2 cellular contexts compared by ENCODE assay signal in genomic region chr6:98203170-98203806, GRCh38.
TF ChIP-seq lines count a peak whose summit lies in the region.

No MANE protein-coding gene starts in this region.

TF ChIP-seq in HCT116, 20 proteins besides CTCF, POLR2A, EP300 and RAD21:
- no peak for TF ChIP-seq CBX3 (IDR thresholded peaks at IDR 0.05; ENCODE audit: low read depth)
- TF ChIP-seq POLR2AphosphoS5 (IDR thresholded peaks at IDR 0.05; ENCODE audit: low read depth, low read length): no peak
- no peak for TF ChIP-seq MAX (IDR thresholded peaks at IDR 0.05)
- peak; percentile 51 for TF ChIP-seq REST (IDR thresholded peaks at IDR 0.05; ENCODE audit: low read depth)

TF ChIP-seq in H1, 55 proteins besides CTCF, POLR2A, EP300 and RAD21:
- no peak for TF ChIP-seq TCF12 (IDR thresholded peaks at IDR 0.05; ENCODE audit: low read depth, low read length)
- 0 out of 2 replicates have a peak, but pooled peaks have one; percentile 8 for TF ChIP-seq YY1 (IDR thresholded peaks at IDR 0.05; ENCODE audit: low read depth, low read length)
